In the genomic region with DNA sequence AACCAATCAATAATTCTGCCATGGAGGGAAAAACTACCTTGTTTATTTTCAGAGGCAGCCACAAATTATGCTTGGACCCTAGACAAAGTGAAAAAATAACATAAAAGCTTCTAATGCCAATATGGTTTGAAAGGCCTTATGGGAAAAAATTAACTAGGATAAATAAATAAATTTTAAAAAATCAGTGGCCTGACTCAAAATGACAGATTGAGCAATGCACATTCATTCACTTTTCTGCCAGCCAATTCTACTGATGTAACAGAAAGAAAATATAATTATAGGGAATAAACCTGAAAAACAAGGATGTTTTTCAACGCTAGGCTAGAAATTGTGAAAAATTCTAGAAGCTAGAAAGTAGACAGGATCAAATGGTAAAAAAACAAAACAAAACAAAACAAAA, we compare ENCODE assay signal across 24 cellular contexts.
DNase-seq lines count a peak whose midpoint lies in the region; ATAC-seq, FAIRE-seq and TF ChIP-seq lines count a peak whose summit lies in the region.
"Had no signal": no experiment of that assay in that cellular context is flagged by ENCODE, and none has a peak within 500 bp of the region (broad histone marks: within the 10 kb centered on the region; RNA-seq: fewer than 3 reads in every experiment).

No MANE protein-coding gene starts in this region.

- no peaks in the 10 kb centered on the region for H3F3A ChIP-seq in smooth muscle cell (ENCODE audit: low read depth)

- no peaks in the 10 kb centered on the region for H3K36me3 ChIP-seq in astrocyte (ENCODE audit: insufficient read depth, low read length)
- H3K36me3 ChIP-seq in smooth muscle cell (ENCODE audit: low read depth), result no peaks in the 10 kb centered on the region
- H3K36me3 ChIP-seq: esophagus muscularis mucosa, gastroesophageal sphincter had no signal

- no peak overlapping the region for H3K27ac Mint-ChIP-seq in HFFc6
- H3K27ac Mint-ChIP-seq in astrocyte (ENCODE audit: unreplicated experiment), result peak overlapping the region; percentile 99
- H3K27ac Mint-ChIP-seq: CD4-positive, alpha-beta memory T cell; stimulated activated naive CD8-positive, alpha-beta T cell treated with anti-CD3 and anti-CD28 coated beads, Interleukin-15, Interleukin-2, amounts not matched to agents 100 ng/mL and 50 ng/mL, for 24 hours; T-helper 2 cell treated with Interferon-gamma antibody and Interleukin-4, amounts not matched to agents 5 μg/mL and 100 μg/mL, for 36 hours had no signal

- 84% methylated on average over 1 of the region's 1 CpG for WGBS in smooth muscle cell (ENCODE audit: low lambda C conversion rate)

- peak overlapping the region; percentile 60 for H3K4me2 ChIP-seq in astrocyte (ENCODE audit: low read length)
- H3K4me2 ChIP-seq in smooth muscle cell, result peak overlapping the region; percentile 51
- H3K4me2 ChIP-seq: hepatocyte had no signal

- no peak for FAIRE-seq in astrocyte (lab: Jason Lieb, UNC)
- FAIRE-seq: GM12891 had no signal

- H3K36me3 Mint-ChIP-seq in HFFc6 (ENCODE audit: low read depth) (no peaks in the 10 kb centered on the region), astrocyte (ENCODE audit: low read depth, unreplicated experiment) (no peaks in the 10 kb centered on the region)
- H3K36me3 Mint-ChIP-seq: brain; CD4-positive, alpha-beta memory T cell had no signal

- DNase-seq in HFFc6 (no peak), astrocyte (ENCODE audit: low read depth) (no peak), fibroblast of pulmonary artery (ENCODE audit: low read depth) (peak; percentile 17), smooth muscle cell (lab: John Stamatoyannopoulos, UW; ENCODE audit: unreplicated experiment) (no peak), DMS 273 treated with DMSO at 0.1 percent for 48 hours (lab: John Stamatoyannopoulos, UW) (no peak)
- DNase-seq in activated CD4-positive, alpha-beta T cell treated with anti-CD3 and anti-CD28 coated beads, Interleukin-2, amount 50 U/mL, for 48 hours, result no peak
- DNase-seq: activated CD4-positive, alpha-beta T cell treated with anti-CD3 and anti-CD28 coated beads for 48 hours; activated T-cell treated with anti-CD3 and anti-CD28 coated beads, Interleukin-2, amount 50 U/mL, for 1 hour; CD4-positive, alpha-beta memory T cell; effector CD8-positive, alpha-beta T cell; KG1; NCI-H1436 treated with DMSO at 0.1 percent for 48 hours; NCI-H2107; nucleus accumbens; RPMI8226 had no signal

- H3K4me3 ChIP-seq in astrocyte (ENCODE audit: insufficient read depth, low read depth, low read length) (no peak overlapping the region), fibroblast of pulmonary artery (replicated peaks; ENCODE audit: low read depth, low read length) (no peak overlapping the region), smooth muscle cell (no peak overlapping the region)
- H3K4me3 ChIP-seq: esophagus muscularis mucosa, gastroesophageal sphincter, hepatocyte had no signal

- no peaks in the 10 kb centered on the region for H3K9me3 ChIP-seq in astrocyte (ENCODE audit: insufficient read depth, low read depth, low read length)
- no peaks in the 10 kb centered on the region for H3K9me3 ChIP-seq in smooth muscle cell (replicated peaks; ENCODE audit: low read depth)
- H3K9me3 ChIP-seq: esophagus muscularis mucosa, gastroesophageal sphincter had no signal

- TF ChIP-seq CTCF in HFFc6 (IDR thresholded peaks at IDR 0.05) (no peak), astrocyte (IDR thresholded peaks at IDR 0.05; ENCODE audit: insufficient read depth, low read depth, low read length) (no peak), fibroblast of pulmonary artery (IDR thresholded peaks at IDR 0.05; ENCODE audit: low read length, missing control alignments) (no peak), smooth muscle cell (IDR thresholded peaks at IDR 0.05; ENCODE audit: borderline replicate concordance, insufficient read depth, poor library complexity, severe bottlenecking) (no peak)

- H3K9ac ChIP-seq in astrocyte (ENCODE audit: low read length) (no peak overlapping the region), smooth muscle cell (ENCODE audit: low read depth) (no peak overlapping the region)

- H3K4me3 Mint-ChIP-seq in HFFc6, result peak overlapping the region; percentile 41; the same call in 1 of the 2 replicates
- peak overlapping the region; percentile 36 for H3K4me3 Mint-ChIP-seq in astrocyte (ENCODE audit: unreplicated experiment)
- H3K4me3 Mint-ChIP-seq: brain; CD4-positive, alpha-beta memory T cell; stimulated activated naive CD8-positive, alpha-beta T cell treated with anti-CD3 and anti-CD28 coated beads, Interleukin-15, Interleukin-2, amounts not matched to agents 100 ng/mL and 50 ng/mL, for 24 hours; T-helper 2 cell treated with Interferon-gamma antibody and Interleukin-4, amounts not matched to agents 5 μg/mL and 100 μg/mL, for 36 hours had no signal

- H3K27ac ChIP-seq in astrocyte (ENCODE audit: low read depth, low read length) (no peak overlapping the region), smooth muscle cell (ENCODE audit: low read depth) (peak overlapping the region; percentile 53)
- H3K27ac ChIP-seq: esophagus muscularis mucosa, gastroesophageal sphincter, hepatocyte had no signal

- no peaks in the 10 kb centered on the region; the same call in 1 of the 2 replicates for H3K27me3 Mint-ChIP-seq in HFFc6 (ENCODE audit: insufficient read depth)
- H3K27me3 Mint-ChIP-seq in astrocyte (ENCODE audit: low read depth, unreplicated experiment), result no peaks in the 10 kb centered on the region

- H3K4me1 Mint-ChIP-seq in HFFc6 (ENCODE audit: low read depth), result peaks cover 21% of the 10 kb centered on the region
- peaks cover 44% of the 10 kb centered on the region for H3K4me1 Mint-ChIP-seq in astrocyte (ENCODE audit: low read depth, unreplicated experiment)
- H3K4me1 Mint-ChIP-seq: CD4-positive, alpha-beta memory T cell had no signal

- H3K27me3 ChIP-seq in astrocyte (ENCODE audit: insufficient read depth, low read length), result no peaks in the 10 kb centered on the region
- H3K27me3 ChIP-seq in smooth muscle cell (ENCODE audit: low read depth), result no peaks in the 10 kb centered on the region
- H3K27me3 ChIP-seq: esophagus muscularis mucosa, gastroesophageal sphincter, hepatocyte had no signal

- H3K9me3 Mint-ChIP-seq in HFFc6, result no peaks in the 10 kb centered on the region
- H3K9me3 Mint-ChIP-seq in astrocyte (ENCODE audit: unreplicated experiment), result no peaks in the 10 kb centered on the region
- H3K9me3 Mint-ChIP-seq: brain; CD4-positive, alpha-beta memory T cell; stimulated activated naive CD8-positive, alpha-beta T cell treated with anti-CD3 and anti-CD28 coated beads, Interleukin-15, Interleukin-2, amounts not matched to agents 100 ng/mL and 50 ng/mL, for 24 hours; T-helper 2 cell treated with Interferon-gamma antibody and Interleukin-4, amounts not matched to agents 5 μg/mL and 100 μg/mL, for 36 hours had no signal

- ATAC-seq in GM21717 (IDR thresholded peaks at IDR 0.05; ENCODE audit: unreplicated experiment), result no peak
- no peak for ATAC-seq in GM18870 (IDR thresholded peaks at IDR 0.05; ENCODE audit: unreplicated experiment)
- ATAC-seq: gastroesophageal sphincter had no signal

- no peaks in the 10 kb centered on the region for H4K20me1 ChIP-seq in astrocyte (ENCODE audit: insufficient read depth, low read length)
- H4K20me1 ChIP-seq in smooth muscle cell (ENCODE audit: low read depth), result no peaks in the 10 kb centered on the region

- H3K79me2 ChIP-seq in astrocyte (ENCODE audit: insufficient read depth, low read length), result no peaks in the 10 kb centered on the region
- no peaks in the 10 kb centered on the region for H3K79me2 ChIP-seq in smooth muscle cell (ENCODE audit: low read depth)
- H3K79me2 ChIP-seq: hepatocyte had no signal

- peaks cover 9% of the 10 kb centered on the region for H3K4me1 ChIP-seq in astrocyte (ENCODE audit: insufficient read depth, low read length)
- H3K4me1 ChIP-seq in smooth muscle cell (ENCODE audit: low read depth), result peaks cover 6% of the 10 kb centered on the region
- H3K4me1 ChIP-seq: esophagus muscularis mucosa, gastroesophageal sphincter had no signal

- H2AFZ ChIP-seq in astrocyte (ENCODE audit: low read depth, low read length), result no peak overlapping the region
- H2AFZ ChIP-seq in smooth muscle cell (ENCODE audit: low read depth), result no peak overlapping the region
- H2AFZ ChIP-seq: hepatocyte had no signal
